1 cellular context compared by ENCODE assay signal in the genomic region with DNA sequence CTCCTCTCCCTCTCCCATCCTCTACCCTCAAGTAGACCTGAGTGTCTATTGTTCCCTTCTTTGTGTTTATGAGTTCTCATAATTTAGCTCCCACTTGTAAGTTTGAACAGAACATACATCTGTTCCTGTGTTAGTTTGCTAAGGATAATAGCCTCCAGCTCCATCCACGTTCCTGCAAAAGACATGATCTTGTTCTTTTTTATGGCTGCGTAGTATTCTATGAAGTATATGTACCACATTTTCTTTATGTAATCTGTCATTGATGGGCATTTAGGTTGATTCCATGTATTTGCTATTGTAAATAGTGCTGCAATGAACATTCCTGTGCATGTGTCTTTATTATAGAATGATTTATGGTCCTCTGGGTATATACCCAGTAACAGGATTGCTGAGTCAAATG. TPM values are rescaled to one million over a fixed set of nuclear protein-coding genes. Genes with fewer than 3 reads are reported as not detected.
"Had no signal": no experiment of that assay in that cellular context is flagged by ENCODE, and none has a peak within 500 bp of the region (broad histone marks: within the 10 kb centered on the region; RNA-seq: fewer than 3 reads in every experiment).

No MANE protein-coding gene starts in this region.

RNA-seq across cellular contexts. Expression of a gene that starts 39.7 kb away (rescaled TPM):
- total RNA-seq: activated naive CD8-positive, alpha-beta T cell treated with anti-CD3 and anti-CD28 coated beads, Interleukin-2, amount 10 ng/mL, durations not matched to agents 7 days and 5 days had no signal
